Comparison of ENCODE assay signal across 10 cellular contexts in the genomic region with DNA sequence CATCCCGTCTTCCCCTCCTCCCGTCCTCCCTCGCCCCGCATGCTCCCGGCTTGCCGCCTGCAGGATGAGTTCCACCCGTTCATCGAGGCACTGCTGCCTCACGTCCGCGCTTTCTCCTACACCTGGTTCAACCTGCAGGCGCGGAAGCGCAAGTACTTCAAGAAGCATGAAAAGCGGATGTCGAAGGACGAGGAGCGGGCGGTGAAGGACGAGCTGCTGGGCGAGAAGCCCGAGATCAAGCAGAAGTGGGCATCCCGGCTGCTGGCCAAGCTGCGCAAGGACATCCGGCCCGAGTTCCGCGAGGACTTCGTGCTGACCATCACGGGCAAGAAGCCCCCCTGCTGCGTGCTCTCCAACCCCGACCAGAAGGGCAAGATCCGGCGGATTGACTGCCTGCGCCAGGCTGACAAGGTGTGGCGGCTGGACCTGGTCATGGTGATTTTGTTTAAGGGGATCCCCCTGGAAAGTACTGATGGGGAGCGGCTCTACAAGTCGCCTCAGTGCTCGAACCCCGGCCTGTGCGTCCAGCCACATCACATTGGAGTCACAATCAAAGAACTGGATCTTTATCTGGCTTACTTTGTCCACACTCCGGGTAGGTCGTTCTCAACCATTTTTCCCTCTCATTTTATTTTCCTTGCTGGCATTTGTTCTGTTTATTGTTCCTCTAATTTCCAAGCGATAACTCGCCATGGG. TPM values are rescaled to one million over a fixed set of nuclear protein-coding genes. Genes with fewer than 3 reads are reported as not detected.
DNase-seq lines count a peak whose midpoint lies in the region; ATAC-seq and TF ChIP-seq lines count a peak whose summit lies in the region.
"Had no signal": no experiment of that assay in that cellular context is flagged by ENCODE, and none has a peak within 500 bp of the region (broad histone marks: within the 10 kb centered on the region; RNA-seq: fewer than 3 reads in every experiment).

No MANE protein-coding gene starts in this region.

- H3K36me3 Mint-ChIP-seq in central memory CD8-positive, alpha-beta T cell (ENCODE audit: insufficient read depth) = peaks cover 11% of the 10 kb centered on the region

- H3K9me3 ChIP-seq in heart left ventricle (no peaks in the 10 kb centered on the region), mucosa of rectum (ENCODE audit: control insufficient read depth in 2 of 2, low read length in 2 of 2) (no peaks in the 10 kb centered on the region), vagina (no peaks in the 10 kb centered on the region)

- TF ChIP-seq POLR2A in heart left ventricle (IDR thresholded peaks at IDR 0.05) = no peak
- no peak for TF ChIP-seq POLR2A in vagina (IDR thresholded peaks at IDR 0.05)

- WGBS in heart left ventricle, 4 donors = 54 to 69% (median 68%) methylated on average over 45 of the region's 45 CpGs

- peaks cover 21% of the 10 kb centered on the region for H3K4me1 Mint-ChIP-seq in central memory CD8-positive, alpha-beta T cell

- peak overlapping the region; percentile 72 to 83 for H3K9ac ChIP-seq in mucosa of rectum (ENCODE audit: low read depth in 1 of 2, low read length in 2 of 2)

- TF ChIP-seq CTCF in heart left ventricle (IDR thresholded peaks at IDR 0.05) (no peak), vagina (IDR thresholded peaks at IDR 0.05) (no peak)

- no peak overlapping the region for H3K27ac Mint-ChIP-seq in central memory CD8-positive, alpha-beta T cell (ENCODE audit: low read depth)
- H3K27ac Mint-ChIP-seq: CD4-positive, alpha-beta T cell had no signal

- peak overlapping the region; percentile 82 for H3K4me3 Mint-ChIP-seq in central memory CD8-positive, alpha-beta T cell

- H3K27me3 ChIP-seq in heart left ventricle (peaks cover 0 to 11% (median 0%) of the 10 kb centered on the region in 9 donors), mucosa of rectum (ENCODE audit: control insufficient read depth in 2 of 2, insufficient read depth in 2 of 2, low read length in 2 of 2) (no peaks in the 10 kb centered on the region), vagina (no peaks in the 10 kb centered on the region)

- ATAC-seq in heart left ventricle = no peak
- ATAC-seq in central memory CD8-positive, alpha-beta T cell (replicated peaks; ENCODE audit: extremely low read depth, poor library complexity, severe bottlenecking) = no peak
- no peak for ATAC-seq in GM18861 (IDR thresholded peaks at IDR 0.05; ENCODE audit: unreplicated experiment)
- ATAC-seq in GM21619 (IDR thresholded peaks at IDR 0.05; ENCODE audit: unreplicated experiment) = no peak

- H3K9me3 Mint-ChIP-seq in central memory CD8-positive, alpha-beta T cell = no peaks in the 10 kb centered on the region
- H3K9me3 Mint-ChIP-seq: CD4-positive, alpha-beta T cell had no signal

- H3K27ac ChIP-seq in heart left ventricle = peak overlapping the region in 9 of 12 donors; percentile 1 to 97 (median 91)
- peak overlapping the region; percentile 85 to 86 for H3K27ac ChIP-seq in mucosa of rectum (ENCODE audit: low read depth in 2 of 2, low read length in 2 of 2)
- peak overlapping the region; percentile 99 for H3K27ac ChIP-seq in vagina

- DNase-seq in heart left ventricle = no peak
- DNase-seq in cardiac septum (ENCODE audit: low spot score) = no peak
- DNase-seq in central memory CD8-positive, alpha-beta T cell (ENCODE audit: low spot score in 2 of 2) = no peak
- DNase-seq in vagina (ENCODE audit: extremely low spot score in 2 of 2) = no peak
- DNase-seq in mucosa of gallbladder (ENCODE audit: low spot score) = no peak
- DNase-seq: CD4-positive, alpha-beta T cell; stimulated activated CD4-positive, alpha-beta T cell treated with anti-CD3 and anti-CD28 coated beads, Interleukin-2, amount 100 ng/mL, for 48 hours had no signal

- H3K4me1 ChIP-seq in heart left ventricle = peaks cover 3 to 98% (median 80%) of the 10 kb centered on the region in 12 donors
- H3K4me1 ChIP-seq in mucosa of rectum (ENCODE audit: control insufficient read depth in 2 of 2, insufficient read depth in 2 of 2, low read length in 2 of 2) = peaks cover 51 to 73% of the 10 kb centered on the region in 2 donors
- peaks cover 87% of the 10 kb centered on the region for H3K4me1 ChIP-seq in vagina

- H3K27me3 Mint-ChIP-seq in central memory CD8-positive, alpha-beta T cell = peaks cover 40% of the 10 kb centered on the region

- peaks cover 0 to 28% (median 7%) of the 10 kb centered on the region in 9 donors for H3K36me3 ChIP-seq in heart left ventricle
- peaks cover 6% of the 10 kb centered on the region in 2 donors for H3K36me3 ChIP-seq in mucosa of rectum (ENCODE audit: control insufficient read depth in 2 of 2, insufficient read depth in 2 of 2, low read length in 2 of 2)
- H3K36me3 ChIP-seq in vagina = no peaks in the 10 kb centered on the region

- intact Hi-C loops in heart left ventricle (cut with DNase I) (loop anchor here in 8 of 10 donors (5.0 kb wide), 2 partner anchors 37 to 38 kb away; no protein-coding TSS in a partner anchor), cardiac septum (cut with DNase I) (no loop called here), vagina (cut with DNase I) (no loop called here)

- H3K4me3 ChIP-seq in heart left ventricle (peak overlapping the region in 11 of 12 donors; percentile 11 to 64 (median 50)), mucosa of rectum (ENCODE audit: low read length in 2 of 2) (peak overlapping the region; percentile 59 to 80), vagina (peak overlapping the region; percentile 49 to 58)

RNA-seq across cellular contexts. Expression of gene NFIX, which starts 29.8 kb away (rescaled TPM):
- total RNA-seq in heart left ventricle (100 to 1,000 TPM in 8 of 9 donors, 10 to 100 TPM in 1; 81.4 to 147 (median 122) TPM), cardiac septum (123 TPM), vagina (81.8 TPM), mucosa of gallbladder (135 TPM)
- 10 to 100 TPM; 42.1 to 55.2 TPM for polyA plus RNA-seq in heart left ventricle

RNA-seq across cellular contexts. Expression of gene DAND5, which starts 55.7 kb away (rescaled TPM):
- total RNA-seq in heart left ventricle (10 to 100 TPM in 4 of 9 donors, 1 to 10 TPM in 5; 2.9 to 13.6 (median 9.0) TPM), cardiac septum (11.4 TPM), vagina (not detected), mucosa of gallbladder (0.26 TPM)
- 1 to 10 TPM; 1.4 to 4.7 TPM for polyA plus RNA-seq in heart left ventricle
- total RNA-seq: CD4-positive, alpha-beta T cell had no signal

Comparison
In these comparisons a context has a peak if more than half of its experiments do, and no peak if none do; other contexts are left out.
1. intact Hi-C loops: an anchor here in heart left ventricle (5.0 kb wide); none called in cardiac septum and vagina.